Comparison of ENCODE assay signal across 13 cellular contexts in genomic region chr3:154060606-154061380, GRCh38.
A peak's percentile ranks its signal among the peaks of the same experiment; 100 is the strongest.
DNase-seq lines count a peak whose midpoint lies in the region; TF ChIP-seq lines count a peak whose summit lies in the region.
"Had no signal": no experiment of that assay in that cellular context is flagged by ENCODE, and none has a peak within 500 bp of the region (broad histone marks: within the 10 kb centered on the region; RNA-seq: fewer than 3 reads in every experiment).

No MANE protein-coding gene starts in this region.

- intact Hi-C loops in ascending aorta (cut with DNase I), result loop anchor here (2.0 kb wide), 3 partner anchors 62 to 182 kb away; no protein-coding TSS in a partner anchor

- H3K9me3 Mint-ChIP-seq in neural progenitor cell, result no peaks in the 10 kb centered on the region
- H3K9me3 Mint-ChIP-seq: activated T-helper 17 cell treated with anti-CD3 and anti-CD28 coated beads, Interleukin-2, amount 50 U/mL, for 72 hours; T-helper 1 cell treated with Interleukin-12 subunit alpha and Interleukin-12 subunit beta and Interleukin-4 antibody, amounts not matched to agents 30 μg/mL and 1 μg/mL, for 36 hours had no signal

- no peaks in the 10 kb centered on the region for H3K36me3 ChIP-seq in ascending aorta
- H3K36me3 ChIP-seq in neural progenitor cell, result no peaks in the 10 kb centered on the region

- no peaks in the 10 kb centered on the region for H3K36me3 Mint-ChIP-seq in neural progenitor cell

- no peaks in the 10 kb centered on the region for H3F3A ChIP-seq in neural progenitor cell (ENCODE audit: low read depth)

- no peak overlapping the region for H3K4me3 Mint-ChIP-seq in neural progenitor cell
- H3K4me3 Mint-ChIP-seq: activated T-helper 17 cell treated with anti-CD3 and anti-CD28 coated beads, Interleukin-2, amount 50 U/mL, for 72 hours; B cell; T-helper 1 cell treated with Interleukin-12 subunit alpha and Interleukin-12 subunit beta and Interleukin-4 antibody, amounts not matched to agents 30 μg/mL and 1 μg/mL, for 36 hours had no signal

- H3K4me1 Mint-ChIP-seq in neural progenitor cell, result peaks cover 28% of the 10 kb centered on the region
- H3K4me1 Mint-ChIP-seq: activated T-helper 17 cell treated with anti-CD3 and anti-CD28 coated beads, Interleukin-2, amount 50 U/mL, for 72 hours; B cell had no signal

- no peaks in the 10 kb centered on the region for H3K27me3 Mint-ChIP-seq in neural progenitor cell (ENCODE audit: insufficient read depth, low read depth)
- H3K27me3 Mint-ChIP-seq: B cell had no signal

- H2AFZ ChIP-seq in neural progenitor cell (replicated peaks), result no peak overlapping the region

- peak overlapping the region; percentile 40 for H3K27ac Mint-ChIP-seq in neural progenitor cell
- H3K27ac Mint-ChIP-seq: activated T-helper 17 cell treated with anti-CD3 and anti-CD28 coated beads, Interleukin-2, amount 50 U/mL, for 72 hours; B cell; T-helper 1 cell treated with Interleukin-12 subunit alpha and Interleukin-12 subunit beta and Interleukin-4 antibody, amounts not matched to agents 30 μg/mL and 1 μg/mL, for 36 hours had no signal

- no peaks in the 10 kb centered on the region for H3K79me2 ChIP-seq in neural progenitor cell (ENCODE audit: low read depth)

- H3K9ac ChIP-seq in neural progenitor cell, result no peak overlapping the region

- H3K27ac ChIP-seq in ascending aorta (peak overlapping the region; percentile 70 to 75), neural progenitor cell (no peak overlapping the region)

- H3K27me3 ChIP-seq in ascending aorta, result no peaks in the 10 kb centered on the region
- no peaks in the 10 kb centered on the region for H3K27me3 ChIP-seq in neural progenitor cell

- H3K4me3 ChIP-seq in ascending aorta, result peak overlapping the region in 1 of 2 donors; percentile 30
- H3K4me3 ChIP-seq in neural progenitor cell, result no peak overlapping the region
- H3K4me3 ChIP-seq: GM12878 had no signal

- H3K4me1 ChIP-seq in ascending aorta (peaks cover 0 to 10% of the 10 kb centered on the region in 2 donors), neural progenitor cell (peaks cover 8% of the 10 kb centered on the region)

- peak; percentile 39 for DNase-seq in AG08396 (ENCODE audit: low spot score)
- peak in 1 of 2 donors; percentile 77 for DNase-seq in ascending aorta (ENCODE audit: low spot score in 2 of 2)
- DNase-seq in globus pallidus (ENCODE audit: low spot score), result peak; percentile 51
- no peak for DNase-seq in neural progenitor cell (ENCODE audit: low spot score)
- no peak for DNase-seq in NCI-H1694 treated with DMSO at 0.1 percent for 48 hours (lab: John Stamatoyannopoulos, UW)
- DNase-seq in NCI-H82 treated with DMSO at 0.1 percent for 48 hours (lab: John Stamatoyannopoulos, UW; ENCODE audit: unreplicated experiment), result no peak
- DNase-seq in stimulated activated CD8-positive, alpha-beta memory T cell treated with anti-CD3 and anti-CD28 coated beads, Interleukin-4, amount 100 ng/mL, for 48 hours, result no peak
- no peak for DNase-seq in NCI-H524 treated with DMSO at 0.1 percent for 48 hours (lab: John Stamatoyannopoulos, UW)
- DNase-seq: GOT3 had no signal

- TF ChIP-seq CTCF in ascending aorta (IDR thresholded peaks at IDR 0.05) (no peak), neural progenitor cell (IDR thresholded peaks at IDR 0.05) (no peak)

- H4K20me1 ChIP-seq in neural progenitor cell (ENCODE audit: low read depth), result no peaks in the 10 kb centered on the region

- no peak overlapping the region for H3K4me2 ChIP-seq in neural progenitor cell

- H3K9me3 ChIP-seq in ascending aorta, result no peaks in the 10 kb centered on the region
- no peaks in the 10 kb centered on the region for H3K9me3 ChIP-seq in neural progenitor cell (ENCODE audit: low read depth)

Comparison
In these comparisons a context has a peak if more than half of its experiments do, and no peak if none do; other contexts are left out.
1. DNase-seq: peak in AG08396 (single experiment) and globus pallidus (single experiment); none in neural progenitor cell (single experiment), NCI-H1694 treated with DMSO at 0.1 percent for 48 hours (single experiment), NCI-H82 treated with DMSO at 0.1 percent for 48 hours (single experiment), stimulated activated CD8-positive, alpha-beta memory T cell treated with anti-CD3 and anti-CD28 coated beads, Interleukin-4, amount 100 ng/mL, for 48 hours (single experiment) and NCI-H524 treated with DMSO at 0.1 percent for 48 hours (single experiment).